In genomic region chr6:116253505-116254296, GRCh38 we compare ENCODE assay signal across 8 cellular contexts. TPM values are rescaled to one million over a fixed set of nuclear protein-coding genes. Genes with fewer than 3 reads are reported as not detected.
DNase-seq lines count a peak whose midpoint lies in the region; ATAC-seq, FAIRE-seq and TF ChIP-seq lines count a peak whose summit lies in the region.

TSPYL4 (minus strand) TSS chr6:116254075; CDS start chr6:116254008, 67 bp downstream.

- ATAC-seq in HG02798 (IDR thresholded peaks at IDR 0.05; ENCODE audit: poor library complexity, unreplicated experiment) (peak; percentile 100), pancreas (peak; percentile 97 to 99 (median 98))
- ATAC-seq in activated naive CD8-positive, alpha-beta T cell treated with anti-CD3 and anti-CD28 coated beads, Interleukin-2, amount 50 U/mL, for 24 hours = peak; percentile 100

- H3K27ac Mint-ChIP-seq in activated naive CD8-positive, alpha-beta T cell treated with anti-CD3 and anti-CD28 coated beads, Interleukin-2, amount 50 U/mL, for 24 hours = no peak within 1 kb of the TSS

- no peaks in the 10 kb centered on the region for H3K27me3 Mint-ChIP-seq in activated naive CD8-positive, alpha-beta T cell treated with anti-CD3 and anti-CD28 coated beads, Interleukin-2, amount 50 U/mL, for 24 hours

- H3K9ac ChIP-seq in SU-DHL-6 (ENCODE audit: low read length) = peak within 1 kb of the TSS; percentile 74

- no peaks in the 10 kb centered on the region for H3F3A ChIP-seq in SU-DHL-6 (ENCODE audit: insufficient read depth)

- H4K20me1 ChIP-seq in SU-DHL-6 (ENCODE audit: low read depth, low read length) = no peaks in the 10 kb centered on the region

- H3K27me3 ChIP-seq in SU-DHL-6 (ENCODE audit: low read length) (no peaks in the 10 kb centered on the region), cardiac muscle cell (no peaks in the 10 kb centered on the region), pancreas (no peaks in the 10 kb centered on the region), tibial artery (no peaks in the 10 kb centered on the region)

- H3K4me1 Mint-ChIP-seq in activated naive CD8-positive, alpha-beta T cell treated with anti-CD3 and anti-CD28 coated beads, Interleukin-2, amount 50 U/mL, for 24 hours = peaks cover 16% of the 10 kb centered on the region

- WGBS in pancreas, 2 donors = 0% methylated on average over 53 of the region's 53 CpGs

- H3K4me1 ChIP-seq in cardiac muscle cell (ENCODE audit: low read depth) (peaks cover 48% of the 10 kb centered on the region), pancreas (peaks cover 8 to 45% (median 29%) of the 10 kb centered on the region in 3 donors), tibial artery (peaks cover 0 to 56% (median 43%) of the 10 kb centered on the region in 4 donors)

- DNase-seq in GM12891 (ENCODE audit: insufficient read length, low spot score) (peak; percentile 74), NCI-H1417 treated with DMSO at 0.1 percent for 48 hours (lab: John Stamatoyannopoulos, UW) (peak; percentile 82), cardiac muscle cell (ENCODE audit: low read depth in 1 of 2, low spot score in 1 of 2) (peak; percentile 96 to 98), pancreas (peak; percentile 89 to 94 (median 91)), tibial artery (peak; percentile 95 to 96)
- DNase-seq in activated naive CD8-positive, alpha-beta T cell treated with anti-CD3 and anti-CD28 coated beads, Interleukin-2, amount 50 U/mL, for 24 hours = peak; percentile 89

- H3K9me2 ChIP-seq in SU-DHL-6 (replicated peaks; ENCODE audit: insufficient read depth, low read length) = no peaks in the 10 kb centered on the region

- no peak for TF ChIP-seq CTCF in SU-DHL-6 (IDR thresholded peaks at IDR 0.05; ENCODE audit: insufficient read depth, low read length, poor library complexity, severe bottlenecking)
- no peak for TF ChIP-seq CTCF in cardiac muscle cell (IDR thresholded peaks at IDR 0.05; ENCODE audit: low read depth, low read length)
- no peak for TF ChIP-seq CTCF in pancreas (IDR thresholded peaks at IDR 0.05)
- no peak for TF ChIP-seq CTCF in tibial artery (IDR thresholded peaks at IDR 0.05)

- no peak within 1 kb of the TSS; the same call in 1 of the 2 replicates for H3K27ac ChIP-seq in SU-DHL-6 (ENCODE audit: low read depth, low read length)
- peak within 1 kb of the TSS; percentile 97 for H3K27ac ChIP-seq in cardiac muscle cell
- H3K27ac ChIP-seq in pancreas = peak within 1 kb of the TSS; percentile 70 to 91 (median 78)
- H3K27ac ChIP-seq in tibial artery = peak within 1 kb of the TSS; percentile 91 to 97

- peak; percentile 85 for TF ChIP-seq POLR2A in GM12891 (IDR thresholded peaks at IDR 0.05; ENCODE audit: low read depth, low read length)

- peak within 1 kb of the TSS; percentile 68 for H3K4me3 ChIP-seq in SU-DHL-6 (ENCODE audit: insufficient read depth, low read length, poor library complexity, severe bottlenecking)
- H3K4me3 ChIP-seq in cardiac muscle cell = peak within 1 kb of the TSS; percentile 93
- peak within 1 kb of the TSS; percentile 78 to 98 (median 93) for H3K4me3 ChIP-seq in pancreas
- H3K4me3 ChIP-seq in tibial artery = peak within 1 kb of the TSS; percentile 89 to 100

- no peaks in the 10 kb centered on the region for H3K36me3 ChIP-seq in SU-DHL-6 (ENCODE audit: low read length)
- no peaks in the 10 kb centered on the region for H3K36me3 ChIP-seq in cardiac muscle cell
- H3K36me3 ChIP-seq in pancreas = no peaks in the 10 kb centered on the region
- peaks cover 0 to 4% (median 0%) of the 10 kb centered on the region in 3 donors for H3K36me3 ChIP-seq in tibial artery

- no peaks in the 10 kb centered on the region for H3K9me3 Mint-ChIP-seq in activated naive CD8-positive, alpha-beta T cell treated with anti-CD3 and anti-CD28 coated beads, Interleukin-2, amount 50 U/mL, for 24 hours

- peak within 1 kb of the TSS; percentile 92 for H3K4me2 ChIP-seq in SU-DHL-6 (ENCODE audit: low read depth, low read length, poor library complexity, severe bottlenecking)

- no peak within 1 kb of the TSS for H3K4me3 Mint-ChIP-seq in activated naive CD8-positive, alpha-beta T cell treated with anti-CD3 and anti-CD28 coated beads, Interleukin-2, amount 50 U/mL, for 24 hours

- intact Hi-C loops in pancreas (cut with DNase I) = no loop called here
- intact Hi-C loops in tibial artery (cut with DNase I; ENCODE audit: low total_unique reads) = no loop called here

- H3K79me2 ChIP-seq in SU-DHL-6 (ENCODE audit: insufficient read depth, low read length) = no peaks in the 10 kb centered on the region

- H3K9me3 ChIP-seq in SU-DHL-6 (ENCODE audit: insufficient read depth, low read length) (no peaks in the 10 kb centered on the region), cardiac muscle cell (ENCODE audit: low read depth) (no peaks in the 10 kb centered on the region), pancreas (no peaks in the 10 kb centered on the region), tibial artery (no peaks in the 10 kb centered on the region)

- peak within 1 kb of the TSS; percentile 91 for H2AFZ ChIP-seq in SU-DHL-6 (ENCODE audit: low read depth, low read length, severe bottlenecking)

- FAIRE-seq in GM12891 (lab: Jason Lieb, UNC) (peak; percentile 96), pancreas (lab: Jason Lieb, UNC) (peak; percentile 17)

- H3K36me3 Mint-ChIP-seq in activated naive CD8-positive, alpha-beta T cell treated with anti-CD3 and anti-CD28 coated beads, Interleukin-2, amount 50 U/mL, for 24 hours (ENCODE audit: low read depth) = peaks cover 9% of the 10 kb centered on the region

TF ChIP-seq in GM12891, 5 proteins besides CTCF, POLR2A, EP300 and RAD21:
- TF ChIP-seq TAF1 (IDR thresholded peaks at IDR 0.05; ENCODE audit: low read depth, low read length) (no peak; the same call in 1 of the 2 replicates), POLR2AphosphoS5 (IDR thresholded peaks at IDR 0.05; ENCODE audit: low read depth, low read length) (peak; percentile 81), POU2F2 (IDR thresholded peaks at IDR 0.05; ENCODE audit: low read depth, low read length) (peak; percentile 73; the same call in 1 of the 2 replicates)

RNA-seq across cellular contexts. Expression of gene TSPYL4, which starts in this region (rescaled TPM):
- polyA plus RNA-seq in GM12891 (2012; ENCODE audit: low read depth, missing spikeins) = 14.1 TPM
- 43.1 and 54.1 TPM in 2 replicates for total RNA-seq in cardiac muscle cell
- 38.2 and 43.4 TPM in 2 replicates for polyA plus RNA-seq in cardiac muscle cell
- total RNA-seq in pancreas = 10 to 100 TPM in 1 of 6 donors, 1 to 10 TPM in 5; 5.7 to 10.5 (median 7.1) TPM
- polyA plus RNA-seq in pancreas = 10 to 100 TPM in 1 of 2 donors, 1 to 10 TPM in 1; 4.9 to 19.4 TPM
